8 cellular contexts compared by ENCODE assay signal in genomic region chr10:80530251-80530650, GRCh38.
DNase-seq lines count a peak whose midpoint lies in the region; ATAC-seq and TF ChIP-seq lines count a peak whose summit lies in the region.

No MANE protein-coding gene starts in this region.

- TF ChIP-seq CTCF in GM12865 (IDR thresholded peaks at IDR 0.05; ENCODE audit: insufficient read depth, low read depth, low read length, missing control alignments) (no peak), retinal pigment epithelial cell (conservative IDR thresholded peaks at IDR 0.05; ENCODE audit: low read depth, low read length) (peak; percentile 48)

- peak; percentile 75 for ATAC-seq in HG03103 (IDR thresholded peaks at IDR 0.05; ENCODE audit: low read depth, unreplicated experiment)

- DNase-seq in GM12865 (ENCODE audit: low read depth), result peak; percentile 32
- peak; percentile 25 for DNase-seq in T1000 (lab: John Stamatoyannopoulos, UW)
- peak; percentile 22 for DNase-seq in effector CD4-positive, alpha-beta T cell
- no peak for DNase-seq in retinal pigment epithelial cell (ENCODE audit: low read depth)
- no peak for DNase-seq in iPS-NIHi7 (ENCODE audit: extremely low spot score)
- no peak for DNase-seq in D341Med (ENCODE audit: low spot score)
- no peak for DNase-seq in SHP77 (lab: John Stamatoyannopoulos, UW)

- no peak overlapping the region for H3K4me3 ChIP-seq in GM12865 (ENCODE audit: low read depth, low read length)
- H3K4me3 ChIP-seq in retinal pigment epithelial cell (ENCODE audit: low read length), result no peak overlapping the region

Comparison
In these comparisons a context has a peak if more than half of its experiments do, and no peak if none do; other contexts are left out.
1. DNase-seq: peak in GM12865 (single experiment), T1000 (single experiment) and effector CD4-positive, alpha-beta T cell (single experiment); none in retinal pigment epithelial cell (single experiment), iPS-NIHi7 (single experiment), D341Med (single experiment) and SHP77 (0 of 2).